In genomic region chr3:63056932-63057331, GRCh38 we compare ENCODE assay signal across 1 cellular context.
TF ChIP-seq lines count a peak whose summit lies in the region.

No MANE protein-coding gene starts in this region.

TF ChIP-seq in WTC11, 78 proteins besides CTCF, POLR2A, EP300 and RAD21 (continued from another document):
- no peak for TF ChIP-seq PRDM15 (CRISPR knock-in tag; IDR thresholded peaks at IDR 0.05)
- TF ChIP-seq NFATC4 (CRISPR knock-in tag; IDR thresholded peaks at IDR 0.05) = no peak
- TF ChIP-seq ZNF263 (CRISPR knock-in tag; IDR thresholded peaks at IDR 0.05; ENCODE audit: low read depth) = no peak
- TF ChIP-seq GABPB1 (CRISPR knock-in tag; IDR thresholded peaks at IDR 0.05) = no peak
- TF ChIP-seq IRF1 (CRISPR knock-in tag; IDR thresholded peaks at IDR 0.05) = no peak
- TF ChIP-seq NFYB (CRISPR knock-in tag; conservative IDR thresholded peaks at IDR 0.05; ENCODE audit: low read depth) = no peak
